ENCODE assay signal across 22 cellular contexts in genomic region chr10:60427709-60428386, GRCh38. TPM values are rescaled to one million over a fixed set of nuclear protein-coding genes. Genes with fewer than 3 reads are reported as not detected.
DNase-seq lines count a peak whose midpoint lies in the region; ATAC-seq, FAIRE-seq and TF ChIP-seq lines count a peak whose summit lies in the region.
"Had no signal": no experiment of that assay in that cellular context is flagged by ENCODE, and none has a peak within 500 bp of the region (broad histone marks: within the 10 kb centered on the region; RNA-seq: fewer than 3 reads in every experiment).

No MANE protein-coding gene starts in this region.

- no peaks in the 10 kb centered on the region for H3K36me3 Mint-ChIP-seq in astrocyte (ENCODE audit: low read depth, unreplicated experiment)
- no peaks in the 10 kb centered on the region for H3K36me3 Mint-ChIP-seq in stimulated activated effector memory CD8-positive, alpha-beta T cell treated with anti-CD3 and anti-CD28 coated beads, Interleukin-12 subunit alpha, Interleukin-12 subunit beta, amount 100 ng/mL, for 72 hours
- H3K36me3 Mint-ChIP-seq: activated naive CD8-positive, alpha-beta T cell; natural killer cell had no signal

- H3K4me1 Mint-ChIP-seq in astrocyte (ENCODE audit: low read depth, unreplicated experiment): peaks cover 50% of the 10 kb centered on the region
- peaks cover 12% of the 10 kb centered on the region for H3K4me1 Mint-ChIP-seq in stimulated activated effector memory CD8-positive, alpha-beta T cell treated with anti-CD3 and anti-CD28 coated beads, Interleukin-12 subunit alpha, Interleukin-12 subunit beta, amount 100 ng/mL, for 72 hours
- H3K4me1 Mint-ChIP-seq: natural killer cell had no signal

- no peaks in the 10 kb centered on the region for H3K9me3 ChIP-seq in SK-N-SH
- H3K9me3 ChIP-seq in astrocyte (ENCODE audit: insufficient read depth, low read depth, low read length): no peaks in the 10 kb centered on the region
- H3K9me3 ChIP-seq: BE2C, body of pancreas, stomach had no signal

- H3K4me1 ChIP-seq in SK-N-SH (ENCODE audit: control insufficient read depth in 1 of 2, insufficient read depth in 2 of 2, low read depth in 1 of 2, low read length in 1 of 2): peaks cover 3 to 79% of the 10 kb centered on the region in 2 experiments
- peaks cover 73% of the 10 kb centered on the region for H3K4me1 ChIP-seq in astrocyte (ENCODE audit: insufficient read depth, low read length)
- H3K4me1 ChIP-seq: body of pancreas had no signal

- no peaks in the 10 kb centered on the region for H3K9me3 Mint-ChIP-seq in astrocyte (ENCODE audit: unreplicated experiment)
- H3K9me3 Mint-ChIP-seq in stimulated activated effector memory CD8-positive, alpha-beta T cell treated with anti-CD3 and anti-CD28 coated beads, Interleukin-12 subunit alpha, Interleukin-12 subunit beta, amount 100 ng/mL, for 72 hours: no peaks in the 10 kb centered on the region
- H3K9me3 Mint-ChIP-seq: type B pancreatic cell had no signal

- H3K79me2 ChIP-seq in SK-N-SH (ENCODE audit: insufficient read depth): no peaks in the 10 kb centered on the region
- no peaks in the 10 kb centered on the region for H3K79me2 ChIP-seq in astrocyte (ENCODE audit: insufficient read depth, low read length)

- no peak for TF ChIP-seq EP300 in SK-N-SH (IDR thresholded peaks at IDR 0.05; ENCODE audit: borderline replicate concordance in 1 of 2, low read depth in 1 of 2, low read length in 1 of 2)

- peak overlapping the region; percentile 89 to 98 for H3K27ac ChIP-seq in SK-N-SH (ENCODE audit: low read depth in 2 of 2, low read length in 1 of 2)
- H3K27ac ChIP-seq in astrocyte (ENCODE audit: low read depth, low read length): peak overlapping the region; percentile 84
- H3K27ac ChIP-seq: body of pancreas, stomach had no signal

- CTCF ChIA-PET in SK-N-SH (lab: Yijun Ruan, JAX): interaction anchor here (1.2 to 1.4 kb wide), 4 partner anchors 11 to 224 kb away, joined by 3 to 6 read pairs (median 4); no protein-coding TSS in a partner anchor

- DNase-seq in SK-N-SH (no peak), astrocyte (ENCODE audit: low read depth) (no peak), iris pigment epithelial cell (ENCODE audit: low read depth) (peak; percentile 57), RKO (ENCODE audit: low spot score) (no peak)
- no peak for DNase-seq in stimulated activated effector memory CD8-positive, alpha-beta T cell treated with anti-CD3 and anti-CD28 coated beads, Interleukin-12 subunit alpha, Interleukin-12 subunit beta, amount 100 ng/mL, for 72 hours (ENCODE audit: low spot score in 2 of 2)
- DNase-seq in activated CD8-positive, alpha-beta memory T cell treated with anti-CD3 and anti-CD28 coated beads for 24 hours: no peak
- DNase-seq in stimulated activated CD4-positive, alpha-beta T cell treated with anti-CD3 and anti-CD28 coated beads, Interleukin-4, amount 100 ng/mL, for 1 hour: no peak
- DNase-seq: 8988T; activated CD4-positive, alpha-beta T cell treated with anti-CD3 and anti-CD28 coated beads for 1 hour; body of pancreas; COR-L47; foreskin melanocyte; hypothalamus; islet precursor cell; natural killer cell; NCI-H1105 treated with DMSO at 0.1 percent for 48 hours; NCI-H524; stomach had no signal

- H3K9ac ChIP-seq in SK-N-SH (no peak overlapping the region; the same call in 1 of the 2 replicates), astrocyte (ENCODE audit: low read length) (peak overlapping the region; percentile 55)

- POLR2A ChIA-PET in SK-N-SH (lab: Yijun Ruan, JAX): no interaction called here

- TF ChIP-seq CTCF in SK-N-SH (IDR thresholded peaks at IDR 0.05) (no peak), astrocyte (IDR thresholded peaks at IDR 0.05; ENCODE audit: insufficient read depth, low read depth, low read length) (no peak)

- H2AFZ ChIP-seq in SK-N-SH (ENCODE audit: low read depth) (no peak overlapping the region), astrocyte (ENCODE audit: low read depth, low read length) (peak overlapping the region; percentile 1)

- H3K4me3 ChIP-seq in SK-N-SH (ENCODE audit: low read depth in 2 of 2, low read length in 1 of 2) (no peak overlapping the region), astrocyte (ENCODE audit: insufficient read depth, low read depth, low read length) (no peak overlapping the region)
- H3K4me3 ChIP-seq: body of pancreas, stomach had no signal

- peak overlapping the region; percentile 90 for H3K27ac Mint-ChIP-seq in astrocyte (ENCODE audit: unreplicated experiment)
- H3K27ac Mint-ChIP-seq in stimulated activated effector memory CD8-positive, alpha-beta T cell treated with anti-CD3 and anti-CD28 coated beads, Interleukin-12 subunit alpha, Interleukin-12 subunit beta, amount 100 ng/mL, for 72 hours: no peak overlapping the region
- H3K27ac Mint-ChIP-seq: activated naive CD8-positive, alpha-beta T cell; natural killer cell had no signal

- H3K27me3 ChIP-seq in SK-N-SH (ENCODE audit: insufficient read depth): no peaks in the 10 kb centered on the region
- no peaks in the 10 kb centered on the region for H3K27me3 ChIP-seq in astrocyte (ENCODE audit: insufficient read depth, low read length)
- H3K27me3 ChIP-seq: BE2C, body of pancreas, stomach had no signal

- no peaks in the 10 kb centered on the region for H3K27me3 Mint-ChIP-seq in astrocyte (ENCODE audit: low read depth, unreplicated experiment)
- H3K27me3 Mint-ChIP-seq: type B pancreatic cell had no signal

- peaks cover 82% of the 10 kb centered on the region for H3F3A ChIP-seq in SK-N-SH (replicated peaks; ENCODE audit: insufficient read depth)

- H3K4me3 Mint-ChIP-seq in astrocyte (ENCODE audit: unreplicated experiment): no peak overlapping the region
- no peak overlapping the region for H3K4me3 Mint-ChIP-seq in stimulated activated effector memory CD8-positive, alpha-beta T cell treated with anti-CD3 and anti-CD28 coated beads, Interleukin-12 subunit alpha, Interleukin-12 subunit beta, amount 100 ng/mL, for 72 hours
- H3K4me3 Mint-ChIP-seq: activated naive CD8-positive, alpha-beta T cell; natural killer cell; type B pancreatic cell had no signal

- H3K9me2 ChIP-seq in SK-N-SH: no peaks in the 10 kb centered on the region

- no peak for TF ChIP-seq RAD21 in SK-N-SH (IDR thresholded peaks at IDR 0.05; ENCODE audit: low read length)

- FAIRE-seq in astrocyte (lab: Jason Lieb, UNC): peak; percentile 73

- WGBS in SK-N-SH (ENCODE audit: low lambda C conversion rate): 94% methylated on average over 3 of the region's 3 CpGs

- H3K4me2 ChIP-seq in SK-N-SH (no peak overlapping the region), astrocyte (ENCODE audit: low read length) (peak overlapping the region; percentile 6)

- H4K20me1 ChIP-seq in SK-N-SH (ENCODE audit: insufficient read depth) (no peaks in the 10 kb centered on the region), astrocyte (ENCODE audit: insufficient read depth, low read length) (no peaks in the 10 kb centered on the region)

- H3K36me3 ChIP-seq in SK-N-SH (replicated peaks in 1 of 2; ENCODE audit: control insufficient read depth in 1 of 2, insufficient read depth in 2 of 2, low read length in 1 of 2) (peaks cover 0 to 5% of the 10 kb centered on the region in 2 experiments), astrocyte (ENCODE audit: insufficient read depth, low read length) (no peaks in the 10 kb centered on the region)
- H3K36me3 ChIP-seq: BE2C, stomach had no signal

- ATAC-seq in SK-N-SH treated with all-trans-retinoic acid at 6 μM for 48 hours: no peak
- peak; percentile 37 for ATAC-seq in stimulated activated effector memory CD8-positive, alpha-beta T cell treated with anti-CD3 and anti-CD28 coated beads, Interleukin-12 subunit alpha, Interleukin-12 subunit beta, amount 100 ng/mL, for 72 hours
- ATAC-seq: body of pancreas, natural killer cell had no signal

TF ChIP-seq in SK-N-SH, 30 proteins besides CTCF, POLR2A, EP300 and RAD21 (continues in another document):
- no peak for TF ChIP-seq SIN3A (IDR thresholded peaks at IDR 0.05; ENCODE audit: borderline replicate concordance, low read depth, low read length)
- no peak for TF ChIP-seq IRF3 (IDR thresholded peaks at IDR 0.05; ENCODE audit: low read depth, low read length)

TF ChIP-seq in SK-N-SH treated with all-trans-retinoic acid at 6 μM for 48 hours, 23 proteins besides CTCF, POLR2A, EP300 and RAD21 (continues in another document):
- TF ChIP-seq TSHZ2 (CRISPR knock-in tag; IDR thresholded peaks at IDR 0.05): no peak
- no peak for TF ChIP-seq ZFP3 (CRISPR knock-in tag; IDR thresholded peaks at IDR 0.05)
- TF ChIP-seq SNAI2 (CRISPR knock-in tag; IDR thresholded peaks at IDR 0.05): no peak
- no peak for TF ChIP-seq ZNF70 (CRISPR knock-in tag; IDR thresholded peaks at IDR 0.05)

RNA-seq across cellular contexts. Expression of gene ANK3, which starts 38.2 kb away (rescaled TPM):
- polyA plus RNA-seq in SK-N-SH (2012; rRNA removed): 10.0 and 13.9 TPM in 2 replicates
- 11.8 and 14.5 TPM in 2 replicates for polyA plus RNA-seq in SK-N-SH (2012; cell fraction: cytosol; rRNA removed)
- polyA plus RNA-seq in SK-N-SH (2012; cell fraction: nucleus; rRNA removed): 8.9 and 16.1 TPM in 2 replicates
- 15.5 and 21.1 TPM in 2 replicates for total RNA-seq in astrocyte
